Comparison of ENCODE assay signal across 14 cellular contexts in the genomic region with DNA sequence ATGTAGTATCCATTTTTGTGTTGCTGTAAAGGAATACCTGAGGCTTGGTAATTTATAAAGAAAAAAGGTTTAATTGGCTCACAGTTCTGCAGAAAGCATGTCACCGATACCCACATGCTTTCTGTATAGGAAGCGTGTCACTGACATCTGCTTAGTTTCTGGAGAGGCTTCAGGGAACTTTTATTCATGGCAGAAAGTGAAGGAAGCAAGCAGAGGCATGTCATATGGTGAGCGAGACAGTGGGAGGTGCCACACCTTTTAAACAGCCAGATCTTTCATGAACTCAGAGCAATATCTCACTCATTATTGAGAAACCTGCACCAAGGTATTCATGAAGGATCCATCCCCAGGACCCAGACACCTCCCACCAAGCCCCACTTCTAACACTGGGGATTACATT.
"Had no signal": no experiment of that assay in that cellular context is flagged by ENCODE, and none has a peak within 500 bp of the region (broad histone marks: within the 10 kb centered on the region; RNA-seq: fewer than 3 reads in every experiment).

No MANE protein-coding gene starts in this region.

- H3K27ac ChIP-seq: gastrocnemius medialis, heart right ventricle, spleen, upper lobe of left lung had no signal

- H3K4me1 ChIP-seq: gastrocnemius medialis had no signal

- DNase-seq: aorta; gastrocnemius medialis; heart right ventricle; mesenchymal stem cell; SHP77; spleen; stimulated activated CD4-positive, alpha-beta T cell treated with anti-CD3 and anti-CD28 coated beads, Interleukin-2, amount 100 ng/mL, for 24 hours; stimulated activated naive CD4-positive, alpha-beta T cell treated with Interleukin-2 at 50 U/mL for 16 hours; upper lobe of left lung had no signal

- H3K27me3 ChIP-seq: gastrocnemius medialis, heart right ventricle, spleen, upper lobe of left lung had no signal

- ATAC-seq: gastrocnemius medialis, heart right ventricle, left lobe of liver, sciatic nerve, SK-N-SH treated with all-trans-retinoic acid at 6 μM for 48 hours had no signal

- H3K4me3 ChIP-seq: gastrocnemius medialis, heart right ventricle, spleen, upper lobe of left lung had no signal

- H3K9me3 ChIP-seq: gastrocnemius medialis, heart right ventricle, spleen, upper lobe of left lung had no signal

- H3K27ac Mint-ChIP-seq: nephron; T-helper 2 cell treated with Interferon-gamma antibody and Interleukin-4, amounts not matched to agents 5 μg/mL and 100 μg/mL, for 36 hours had no signal

- H3K4me1 Mint-ChIP-seq: nephron had no signal

- H3K9me3 Mint-ChIP-seq: nephron; T-helper 2 cell treated with Interferon-gamma antibody and Interleukin-4, amounts not matched to agents 5 μg/mL and 100 μg/mL, for 36 hours had no signal

- H3K4me3 Mint-ChIP-seq: nephron; T-helper 2 cell treated with Interferon-gamma antibody and Interleukin-4, amounts not matched to agents 5 μg/mL and 100 μg/mL, for 36 hours had no signal
